In the genomic region with DNA sequence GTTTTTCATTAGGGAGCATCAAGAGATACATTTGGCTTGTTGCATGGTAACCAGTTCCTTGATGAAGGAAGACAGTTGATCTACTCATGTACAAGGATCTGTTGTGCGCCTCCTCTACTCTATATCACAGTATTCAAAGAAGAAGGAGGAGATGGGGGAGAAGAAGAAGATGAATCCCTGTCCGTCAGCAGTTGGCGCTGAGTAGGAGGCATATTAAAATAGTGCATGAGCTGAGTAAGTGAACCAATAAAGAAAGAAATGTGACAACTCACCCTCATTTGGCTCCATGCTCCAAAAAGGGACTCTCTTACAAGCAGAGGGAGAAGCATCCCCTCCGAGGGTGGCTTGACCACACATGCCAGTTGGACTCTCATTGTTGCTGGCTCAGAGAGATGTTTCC, we compare ENCODE assay signal across 35 cellular contexts. TPM values are rescaled to one million over a fixed set of nuclear protein-coding genes. Genes with fewer than 3 reads are reported as not detected.
"Had no signal": no experiment of that assay in that cellular context is flagged by ENCODE, and none has a peak within 500 bp of the region (broad histone marks: within the 10 kb centered on the region; RNA-seq: fewer than 3 reads in every experiment).

No MANE protein-coding gene starts in this region.

- H3K36me3 ChIP-seq: adrenal gland, ascending aorta, brain microvascular endothelial cell, breast epithelium, cardiac muscle cell had no signal

- DNase-seq: activated effector memory CD4-positive, alpha-beta T cell treated with anti-CD3 and anti-CD28 coated beads, Interleukin-2, amount 50 U/mL, for 16 hours; activated effector memory CD4-positive, alpha-beta T cell treated with Interleukin-2 at 50 U/mL for 16 hours; activated gamma-delta T cell; activated gamma-delta T cell treated with Interleukin-2 at 50 U/mL for 16 hours; activated naive CD4-positive, alpha-beta T cell; activated naive CD4-positive, alpha-beta T cell treated with anti-CD3 and anti-CD28 coated beads for 36 hours; activated naive CD4-positive, alpha-beta T cell treated with anti-CD3 and anti-CD28 coated beads, Interleukin-2, amount 10 ng/mL, durations not matched to agents 7 days and 5 days; activated naive CD4-positive, alpha-beta T cell treated with anti-CD3 and anti-CD28 coated beads, Interleukin-2, amount 50 U/mL, for 16 hours; activated naive CD4-positive, alpha-beta T cell treated with Interleukin-2 at 50 U/mL for 16 hours; activated naive CD8-positive, alpha-beta T cell treated with anti-CD3 and anti-CD28 coated beads for 36 hours; activated naive CD8-positive, alpha-beta T cell treated with anti-CD3 and anti-CD28 coated beads, Interleukin-2, amount 10 ng/mL, durations not matched to agents 7 days and 5 days; activated naive CD8-positive, alpha-beta T cell treated with anti-CD3 and anti-CD28 coated beads, Interleukin-2, amount 50 U/mL, for 24 hours; activated T-cell treated with anti-CD3 and anti-CD28 coated beads, Interleukin-2, amount 50 U/mL, for 24 hours; activated T-cell treated with anti-CD3 and anti-CD28 coated beads, Interleukin-2, amount 50 U/mL, for 4 hours; activated T-cell treated with anti-CD3 and anti-CD28 coated beads, Interleukin-2, amount 50 U/mL, for 48 hours; activated T-cell treated with anti-CD3 and anti-CD28 coated beads, Interleukin-2, amount 50 U/mL, for 72 hours; adrenal gland; amniotic stem cell; aorta; body of pancreas; brain microvascular endothelial cell; central memory CD4-positive, alpha-beta T cell; cerebellar nuclear complex had no signal

- ATAC-seq: activated naive CD4-positive, alpha-beta T cell treated with anti-CD3 and anti-CD28 coated beads, Interleukin-2, amount 50 U/mL, for 72 hours; activated naive CD8-positive, alpha-beta T cell treated with anti-CD3 and anti-CD28 coated beads, Interleukin-2, amount 50 U/mL, for 24 hours; activated T-cell treated with anti-CD3 and anti-CD28 coated beads, Interleukin-2, amount 50 U/mL, for 4 hours; activated T-cell treated with anti-CD3 and anti-CD28 coated beads, Interleukin-2, amount 50 U/mL, for 72 hours; activated T-helper 17 cell treated with anti-CD3 and anti-CD28 coated beads, Interleukin-2, amount 50 U/mL, for 72 hours; body of pancreas had no signal

- H3K9me3 ChIP-seq: ascending aorta had no signal

- H3K27me3 ChIP-seq: ascending aorta, body of pancreas, brain microvascular endothelial cell, breast epithelium, cardiac muscle cell had no signal

- H3K27ac ChIP-seq: adrenal gland, ascending aorta, body of pancreas, brain microvascular endothelial cell, breast epithelium, cardiac muscle cell had no signal

- H3K4me1 ChIP-seq: adrenal gland, ascending aorta, body of pancreas, breast epithelium had no signal

- H3K4me3 ChIP-seq: adrenal gland, ascending aorta, body of pancreas, breast epithelium, cardiac muscle cell had no signal

RNA-seq across cellular contexts. Expression of gene NPS, which starts 20.1 kb away (rescaled TPM):
- total RNA-seq: activated naive CD4-positive, alpha-beta T cell treated with anti-CD3 and anti-CD28 coated beads for 36 hours; activated naive CD4-positive, alpha-beta T cell treated with anti-CD3 and anti-CD28 coated beads, Interleukin-2, amount 50 U/mL, for 72 hours; activated naive CD8-positive, alpha-beta T cell treated with anti-CD3 and anti-CD28 coated beads for 36 hours; activated naive CD8-positive, alpha-beta T cell treated with anti-CD3 and anti-CD28 coated beads, Interleukin-2, amount 10 ng/mL, durations not matched to agents 7 days and 5 days; activated T-cell treated with anti-CD3 and anti-CD28 coated beads, Interleukin-2, amount 50 U/mL, for 4 hours; activated T-cell treated with anti-CD3 and anti-CD28 coated beads, Interleukin-2, amount 50 U/mL, for 72 hours; activated T-helper 1 cell treated with anti-CD3 and anti-CD28 coated beads, Interleukin-12 subunit alpha, Interleukin-12 subunit beta, Interleukin-2, Interleukin-4 antibody, amounts not matched to agents 30 ng/mL and 10 ng/mL and 1 ng/mL, durations not matched to agents 14 hours and 24 hours and 36 hours; activated T-helper 17 cell treated with anti-CD3 and anti-CD28 coated beads, Interleukin-2, amount 50 U/mL, for 72 hours; activated T-helper 2 cell treated with anti-CD3 and anti-CD28 coated beads, Interferon-gamma antibody, Interleukin-2, Interleukin-4, amounts not matched to agents 10 μg/mL and 5 μg/mL and 100 μg/mL, durations not matched to agents 14 hours and 24 hours and 36 hours; adrenal gland; aorta; ascending aorta; astrocyte; body of pancreas; breast epithelium; bronchial epithelial cell; cardiac muscle cell; cardiac septum; cerebellum; chondrocyte had no signal
